ENCODE assay signal across 12 cellular contexts in the genomic region with DNA sequence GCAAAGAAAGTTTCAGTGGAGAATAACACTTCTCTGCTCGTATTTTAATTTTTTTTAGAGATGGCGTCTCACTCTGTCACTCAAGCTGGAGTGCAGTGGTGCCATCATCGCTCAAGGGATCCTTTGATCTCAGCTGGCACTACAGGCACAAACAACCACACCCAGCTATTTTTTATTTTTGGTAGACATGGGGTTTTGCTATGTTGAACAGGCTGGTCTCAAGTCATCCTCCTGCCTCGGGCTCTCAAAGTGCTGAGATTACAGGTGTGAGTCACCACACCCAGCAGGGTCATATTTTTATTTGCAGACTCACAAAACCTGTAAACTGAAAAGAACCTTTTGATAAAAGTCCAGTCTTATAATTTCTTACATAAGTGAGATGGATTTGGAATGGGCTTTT. TPM values are rescaled to one million over a fixed set of nuclear protein-coding genes. Genes with fewer than 3 reads are reported as not detected.
DNase-seq lines count a peak whose midpoint lies in the region; ATAC-seq, FAIRE-seq and TF ChIP-seq lines count a peak whose summit lies in the region.
"Had no signal": no experiment of that assay in that cellular context is flagged by ENCODE, and none has a peak within 500 bp of the region (broad histone marks: within the 10 kb centered on the region; RNA-seq: fewer than 3 reads in every experiment).

No MANE protein-coding gene starts in this region.

- no peak overlapping the region for H4K8ac ChIP-seq in mesenchymal stem cell (ENCODE audit: low read length)

- H4K91ac ChIP-seq in mesenchymal stem cell (ENCODE audit: low read length): no peak overlapping the region

- peaks cover 3% of the 10 kb centered on the region for H3K4me1 ChIP-seq in mesenchymal stem cell (ENCODE audit: control insufficient read depth, insufficient read depth, low read depth, low read length)

- peaks cover 28% of the 10 kb centered on the region for H3K36me3 Mint-ChIP-seq in activated T-cell treated with anti-CD3 and anti-CD28 coated beads, Interleukin-2, amount 50 U/mL, for 24 hours (ENCODE audit: low read depth)

- no peak overlapping the region for H3K4me3 ChIP-seq in bronchial epithelial cell (ENCODE audit: low read depth, low read length)
- H3K4me3 ChIP-seq in mesenchymal stem cell (ENCODE audit: insufficient read depth in 1 of 2, low read depth in 1 of 2, low read length in 2 of 2): no peak overlapping the region
- H3K4me3 ChIP-seq: SJSA1 had no signal

- no peak overlapping the region for H3K9ac ChIP-seq in mesenchymal stem cell (ENCODE audit: low read length)

- H3K23ac ChIP-seq in mesenchymal stem cell (ENCODE audit: low read length in 2 of 2): no peak overlapping the region

- FAIRE-seq in bronchial epithelial cell (lab: Jason Lieb, UNC): no peak

- H3K9me3 ChIP-seq in mesenchymal stem cell (ENCODE audit: control insufficient read depth, low read length): no peaks in the 10 kb centered on the region
- H3K9me3 ChIP-seq: SJSA1 had no signal

- H2AFZ ChIP-seq in mesenchymal stem cell (ENCODE audit: low read depth, low read length): no peak overlapping the region

- H3K36me3 ChIP-seq in bronchial epithelial cell (ENCODE audit: control insufficient read depth, insufficient read depth, low read length) (no peaks in the 10 kb centered on the region), mesenchymal stem cell (ENCODE audit: control insufficient read depth in 1 of 2, insufficient read depth in 2 of 2, low read depth in 1 of 2, low read length in 2 of 2) (peaks cover 0 to 26% of the 10 kb centered on the region in 2 experiments)

- TF ChIP-seq CTCF in bronchial epithelial cell (IDR thresholded peaks at IDR 0.05; ENCODE audit: insufficient read depth, low read length, severe bottlenecking): no peak

- no peaks in the 10 kb centered on the region for H3K27me3 Mint-ChIP-seq in activated T-cell treated with anti-CD3 and anti-CD28 coated beads, Interleukin-2, amount 50 U/mL, for 24 hours

- no peak for DNase-seq in activated T-cell treated with anti-CD3 and anti-CD28 coated beads, Interleukin-2, amount 50 U/mL, for 24 hours
- no peak for DNase-seq in activated T-cell treated with anti-CD3 and anti-CD28 coated beads for 4 hours
- peak; percentile 73 for DNase-seq in bronchial epithelial cell (ENCODE audit: low read depth)
- DNase-seq in stimulated activated CD8-positive, alpha-beta memory T cell treated with anti-CD3 and anti-CD28 coated beads, Interleukin-12 subunit alpha, Interleukin-12 subunit beta, amount 100 ng/mL, for 1 hour (ENCODE audit: low read depth): peak; percentile 4
- no peak for DNase-seq in mesenchymal stem cell
- no peak for DNase-seq in occipital lobe (lab: John Stamatoyannopoulos, UW)
- DNase-seq: IMR-90, NCI-H345, substantia nigra had no signal

- peak overlapping the region; percentile 84 for H3K27ac Mint-ChIP-seq in activated T-cell treated with anti-CD3 and anti-CD28 coated beads, Interleukin-2, amount 50 U/mL, for 24 hours

- no peaks in the 10 kb centered on the region for H3K27me3 ChIP-seq in bronchial epithelial cell (ENCODE audit: control insufficient read depth, insufficient read depth, low read length)
- H3K27me3 ChIP-seq in mesenchymal stem cell (ENCODE audit: control insufficient read depth in 1 of 2, insufficient read depth in 1 of 2, low read length in 2 of 2): no peaks in the 10 kb centered on the region
- H3K27me3 ChIP-seq: SJSA1 had no signal

- H2BK12ac ChIP-seq in mesenchymal stem cell (ENCODE audit: low read length in 2 of 2): no peak overlapping the region

- no peak overlapping the region for H3K4me2 ChIP-seq in mesenchymal stem cell (ENCODE audit: low read length, poor library complexity, severe bottlenecking)

- H3K4me1 Mint-ChIP-seq in activated T-cell treated with anti-CD3 and anti-CD28 coated beads, Interleukin-2, amount 50 U/mL, for 24 hours (ENCODE audit: low read depth): peaks cover 64% of the 10 kb centered on the region

- no peak overlapping the region for H2BK15ac ChIP-seq in mesenchymal stem cell (ENCODE audit: low read depth, poor library complexity, severe bottlenecking)

- 100% methylated on average over 3 of the region's 4 CpGs for WGBS in mesenchymal stem cell

- H3K4me3 Mint-ChIP-seq in activated T-cell treated with anti-CD3 and anti-CD28 coated beads, Interleukin-2, amount 50 U/mL, for 24 hours: peak overlapping the region; percentile 46

- no peak overlapping the region for H2BK5ac ChIP-seq in mesenchymal stem cell (ENCODE audit: low read depth, low read length, poor library complexity, severe bottlenecking)

- peaks cover 24% of the 10 kb centered on the region for H3K79me1 ChIP-seq in mesenchymal stem cell (replicated peaks; ENCODE audit: low read length, poor library complexity, severe bottlenecking)

- no peak overlapping the region for H2AK5ac ChIP-seq in mesenchymal stem cell (ENCODE audit: low read length, severe bottlenecking)

- ATAC-seq in activated CD4-positive, CD25-positive, alpha-beta regulatory T cell treated with anti-CD3 and anti-CD28 coated beads, Interleukin-2, amount 50 U/mL, for 24 hours: peak; percentile 9 to 11
- ATAC-seq in HG03139 (IDR thresholded peaks at IDR 0.05; ENCODE audit: unreplicated experiment): no peak

- no peak overlapping the region for H2BK120ac ChIP-seq in mesenchymal stem cell (ENCODE audit: low read depth, low read length)

- no peak overlapping the region for H3K14ac ChIP-seq in mesenchymal stem cell (ENCODE audit: low read length in 2 of 2)

- no peaks in the 10 kb centered on the region for H3K9me3 Mint-ChIP-seq in activated T-cell treated with anti-CD3 and anti-CD28 coated beads, Interleukin-2, amount 50 U/mL, for 24 hours

- no peak overlapping the region for H3K4ac ChIP-seq in mesenchymal stem cell (ENCODE audit: low read depth in 1 of 2, low read length in 2 of 2)

- H3K27ac ChIP-seq in mesenchymal stem cell (ENCODE audit: low read length, poor library complexity, severe bottlenecking): no peak overlapping the region
- H3K27ac ChIP-seq: SJSA1 had no signal

- no peak overlapping the region for H3K18ac ChIP-seq in mesenchymal stem cell (ENCODE audit: low read depth in 1 of 2, low read length in 2 of 2)

RNA-seq across cellular contexts. Expression of a gene that starts 2.6 kb away (rescaled TPM):
- total RNA-seq in bronchial epithelial cell (9.2 and 12.7 TPM in 2 replicates), occipital lobe (47.3 TPM)
- polyA plus RNA-seq in mesenchymal stem cell (2013, experiment 1 of 2): 22.0 TPM
- polyA plus RNA-seq in mesenchymal stem cell (2013, experiment 2 of 2): 21.9 TPM

RNA-seq across cellular contexts. Expression of a gene that starts 2.8 kb away (rescaled TPM):
- total RNA-seq in bronchial epithelial cell: 11.3 and 21.3 TPM in 2 replicates
- 16.6 TPM for polyA plus RNA-seq in mesenchymal stem cell (2013, experiment 1 of 2)
- 17.7 TPM for polyA plus RNA-seq in mesenchymal stem cell (2013, experiment 2 of 2)
- 106 TPM for total RNA-seq in occipital lobe

Comparison
In these comparisons a context has a peak if more than half of its experiments do, and no peak if none do; other contexts are left out.
1. DNase-seq: peak in bronchial epithelial cell (single experiment) and stimulated activated CD8-positive, alpha-beta memory T cell treated with anti-CD3 and anti-CD28 coated beads, Interleukin-12 subunit alpha, Interleukin-12 subunit beta, amount 100 ng/mL, for 1 hour (single experiment); none in activated T-cell treated with anti-CD3 and anti-CD28 coated beads, Interleukin-2, amount 50 U/mL, for 24 hours (single experiment), activated T-cell treated with anti-CD3 and anti-CD28 coated beads for 4 hours (single experiment), mesenchymal stem cell (single experiment) and occipital lobe (single experiment).